ENCODE assay signal across 23 cellular contexts in the genomic region with DNA sequence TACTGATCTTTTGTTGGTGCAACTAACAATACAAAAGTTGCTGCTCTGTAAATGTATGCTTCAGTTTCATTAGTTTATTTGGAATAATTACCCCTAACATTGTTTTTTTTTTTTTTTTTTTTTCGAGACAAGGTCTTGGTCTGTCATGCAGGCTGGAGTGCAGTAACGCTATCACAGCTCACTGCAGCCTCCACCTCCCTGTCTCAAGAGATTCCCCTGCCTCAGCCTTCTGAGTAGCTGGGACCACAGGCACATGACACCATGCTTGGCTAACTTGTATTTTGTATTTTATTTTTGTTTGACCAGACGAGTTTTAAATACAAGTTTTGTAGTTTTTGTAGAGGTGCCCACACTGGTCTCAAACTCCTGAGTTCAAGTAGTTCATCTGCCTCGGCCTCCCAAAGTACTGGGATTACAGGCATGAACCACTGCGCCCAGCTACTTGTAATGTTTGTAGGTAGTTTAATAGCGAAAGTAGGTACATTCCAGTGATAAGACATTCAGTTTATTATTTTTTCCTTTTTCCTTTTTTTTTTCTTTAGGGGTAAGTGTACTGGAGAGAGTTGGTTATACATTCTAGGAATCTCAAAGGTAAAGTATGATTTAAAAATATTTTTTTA. TPM values are rescaled to one million over a fixed set of nuclear protein-coding genes. Genes with fewer than 3 reads are reported as not detected.
DNase-seq lines count a peak whose midpoint lies in the region; ATAC-seq lines count a peak whose summit lies in the region.
"Had no signal": no experiment of that assay in that cellular context is flagged by ENCODE, and none has a peak within 500 bp of the region (broad histone marks: within the 10 kb centered on the region; RNA-seq: fewer than 3 reads in every experiment).

No MANE protein-coding gene starts in this region.

- peaks cover 15% of the 10 kb centered on the region for H3K36me3 Mint-ChIP-seq in activated naive CD4-positive, alpha-beta T cell treated with anti-CD3 and anti-CD28 coated beads, Interleukin-2, amount 50 U/mL, for 24 hours
- peaks cover 15% of the 10 kb centered on the region for H3K36me3 Mint-ChIP-seq in activated naive CD4-positive, alpha-beta T cell treated with anti-CD3 and anti-CD28 coated beads for 36 hours (ENCODE audit: low read depth)
- peaks cover 4% of the 10 kb centered on the region for H3K36me3 Mint-ChIP-seq in IgD-negative memory B cell
- peaks cover 18% of the 10 kb centered on the region for H3K36me3 Mint-ChIP-seq in memory B cell
- H3K36me3 Mint-ChIP-seq in stimulated activated naive B cell treated with anti-CD40 and anti-IgM and Interleukin-4, amounts not matched to agents 10 μg/mL and 1 μg/mL and 100 μg/mL, for 72 hours = peaks cover 24 to 37% of the 10 kb centered on the region in 2 donors

- ATAC-seq in memory B cell (ENCODE audit: low read depth) (no peak), HG03159 (IDR thresholded peaks at IDR 0.05; ENCODE audit: unreplicated experiment) (no peak)
- peak; percentile 36 to 57 for ATAC-seq in stimulated activated naive B cell treated with anti-CD40 and anti-IgM and Interleukin-4, amounts not matched to agents 10 μg/mL and 1 μg/mL and 100 μg/mL, for 72 hours (replicated peaks)
- ATAC-seq: activated CD8-positive, alpha-beta memory T cell treated with anti-CD3 and anti-CD28 coated beads, Interleukin-2, amount 10 ng/mL, durations not matched to agents 7 days and 5 days had no signal

- H3K9me3 Mint-ChIP-seq in activated naive CD4-positive, alpha-beta T cell treated with anti-CD3 and anti-CD28 coated beads, Interleukin-2, amount 50 U/mL, for 24 hours = no peaks in the 10 kb centered on the region
- H3K9me3 Mint-ChIP-seq in activated naive CD4-positive, alpha-beta T cell treated with anti-CD3 and anti-CD28 coated beads for 36 hours = no peaks in the 10 kb centered on the region
- H3K9me3 Mint-ChIP-seq in IgD-negative memory B cell (no peaks in the 10 kb centered on the region), memory B cell (no peaks in the 10 kb centered on the region)
- no peaks in the 10 kb centered on the region for H3K9me3 Mint-ChIP-seq in stimulated activated naive B cell treated with anti-CD40 and anti-IgM and Interleukin-4, amounts not matched to agents 10 μg/mL and 1 μg/mL and 100 μg/mL, for 72 hours

- H3K27me3 Mint-ChIP-seq in activated naive CD4-positive, alpha-beta T cell treated with anti-CD3 and anti-CD28 coated beads, Interleukin-2, amount 50 U/mL, for 24 hours = no peaks in the 10 kb centered on the region
- no peaks in the 10 kb centered on the region for H3K27me3 Mint-ChIP-seq in activated naive CD4-positive, alpha-beta T cell treated with anti-CD3 and anti-CD28 coated beads for 36 hours (ENCODE audit: low read depth)
- H3K27me3 Mint-ChIP-seq in IgD-negative memory B cell = no peaks in the 10 kb centered on the region
- no peaks in the 10 kb centered on the region for H3K27me3 Mint-ChIP-seq in memory B cell
- no peaks in the 10 kb centered on the region for H3K27me3 Mint-ChIP-seq in stimulated activated naive B cell treated with anti-CD40 and anti-IgM and Interleukin-4, amounts not matched to agents 10 μg/mL and 1 μg/mL and 100 μg/mL, for 72 hours
- H3K27me3 Mint-ChIP-seq: activated CD8-positive, alpha-beta memory T cell treated with anti-CD3 and anti-CD28 coated beads, Interleukin-2, amount 10 ng/mL, durations not matched to agents 7 days and 5 days had no signal

- intact Hi-C loops in activated naive CD4-positive, alpha-beta T cell treated with anti-CD3 and anti-CD28 coated beads for 36 hours (cut with micrococcal nuclease) = no loop called here

- peaks cover 65% of the 10 kb centered on the region for H3K4me1 Mint-ChIP-seq in activated naive CD4-positive, alpha-beta T cell treated with anti-CD3 and anti-CD28 coated beads, Interleukin-2, amount 50 U/mL, for 24 hours
- peaks cover 43% of the 10 kb centered on the region for H3K4me1 Mint-ChIP-seq in activated naive CD4-positive, alpha-beta T cell treated with anti-CD3 and anti-CD28 coated beads for 36 hours (ENCODE audit: low read depth)
- H3K4me1 Mint-ChIP-seq in IgD-negative memory B cell = peaks cover 28 to 40% (median 30%) of the 10 kb centered on the region in 3 donors
- peaks cover 24% of the 10 kb centered on the region for H3K4me1 Mint-ChIP-seq in memory B cell
- peaks cover 23 to 38% of the 10 kb centered on the region in 2 donors for H3K4me1 Mint-ChIP-seq in stimulated activated naive B cell treated with anti-CD40 and anti-IgM and Interleukin-4, amounts not matched to agents 10 μg/mL and 1 μg/mL and 100 μg/mL, for 72 hours

- DNase-seq in activated naive CD4-positive, alpha-beta T cell treated with anti-CD3 and anti-CD28 coated beads for 36 hours = no peak
- DNase-seq in memory B cell (ENCODE audit: low spot score in 2 of 2) (no peak), NCI-H2107 (lab: John Stamatoyannopoulos, UW) (no peak), HuH-7 (ENCODE audit: low spot score) (no peak)
- no peak for DNase-seq in stimulated activated naive B cell treated with anti-CD40 and anti-IgM and Interleukin-4, amounts not matched to agents 10 μg/mL and 1 μg/mL and 100 μg/mL, for 72 hours
- DNase-seq: activated CD4-positive, alpha-beta T cell treated with anti-CD3 and anti-CD28 coated beads for 48 hours; activated CD8-positive, alpha-beta memory T cell treated with anti-CD3 and anti-CD28 coated beads, Interleukin-2, amount 10 ng/mL, durations not matched to agents 7 days and 5 days; activated effector memory CD4-positive, alpha-beta T cell treated with Interleukin-2 at 50 U/mL for 16 hours; adrenal gland; dermis blood vessel endothelial cell; foreskin fibroblast; hippocampal formation; MM.1S; NCI-H1436 treated with DMSO at 0.1 percent for 48 hours; NCI-H82; OCI-M1; posterior cingulate gyrus; stimulated activated naive CD4-positive, alpha-beta T cell treated with Interleukin-2 at 50 U/mL for 16 hours; T-helper 1 cell; transverse colon had no signal

- peak overlapping the region; percentile 23 for H3K27ac Mint-ChIP-seq in activated naive CD4-positive, alpha-beta T cell treated with anti-CD3 and anti-CD28 coated beads, Interleukin-2, amount 50 U/mL, for 24 hours
- no peak overlapping the region for H3K27ac Mint-ChIP-seq in activated naive CD4-positive, alpha-beta T cell treated with anti-CD3 and anti-CD28 coated beads for 36 hours
- H3K27ac Mint-ChIP-seq in IgD-negative memory B cell (peak overlapping the region; percentile 53 to 81 (median 67)), memory B cell (peak overlapping the region; percentile 58)
- peak overlapping the region; percentile 73 for H3K27ac Mint-ChIP-seq in stimulated activated naive B cell treated with anti-CD40 and anti-IgM and Interleukin-4, amounts not matched to agents 10 μg/mL and 1 μg/mL and 100 μg/mL, for 72 hours
- H3K27ac Mint-ChIP-seq: activated CD8-positive, alpha-beta memory T cell treated with anti-CD3 and anti-CD28 coated beads, Interleukin-2, amount 10 ng/mL, durations not matched to agents 7 days and 5 days had no signal

- CTCF ChIA-PET in activated naive CD4-positive, alpha-beta T cell treated with anti-CD3 and anti-CD28 coated beads for 36 hours (lab: Charles Lee) = interaction anchor here (0.6 to 1.1 kb wide), 4 partner anchors 16 to 402 kb away, joined by 3 to 5 read pairs (median 4); no protein-coding TSS in a partner anchor

- H3K4me3 Mint-ChIP-seq in activated naive CD4-positive, alpha-beta T cell treated with anti-CD3 and anti-CD28 coated beads, Interleukin-2, amount 50 U/mL, for 24 hours = no peak overlapping the region
- H3K4me3 Mint-ChIP-seq in activated naive CD4-positive, alpha-beta T cell treated with anti-CD3 and anti-CD28 coated beads for 36 hours = no peak overlapping the region
- H3K4me3 Mint-ChIP-seq in IgD-negative memory B cell (peak overlapping the region in 2 of 4 donors; percentile 58 to 74), memory B cell (no peak overlapping the region)
- peak overlapping the region in 1 of 2 donors; percentile 25 for H3K4me3 Mint-ChIP-seq in stimulated activated naive B cell treated with anti-CD40 and anti-IgM and Interleukin-4, amounts not matched to agents 10 μg/mL and 1 μg/mL and 100 μg/mL, for 72 hours
- H3K4me3 Mint-ChIP-seq: activated CD8-positive, alpha-beta memory T cell treated with anti-CD3 and anti-CD28 coated beads, Interleukin-2, amount 10 ng/mL, durations not matched to agents 7 days and 5 days had no signal

RNA-seq across cellular contexts. Expression of gene GAPVD1, which starts 6.9 kb away (rescaled TPM):
- total RNA-seq in activated naive CD4-positive, alpha-beta T cell treated with anti-CD3 and anti-CD28 coated beads for 36 hours = 10 to 100 TPM; 38.1 to 40.0 TPM
- polyA plus RNA-seq in IgD-negative memory B cell = 33.7 TPM

RNA-seq across cellular contexts. Expression of gene HSPA5, which starts 27.4 kb away (rescaled TPM):
- 100 to 1,000 TPM; 136 to 138 TPM for total RNA-seq in activated naive CD4-positive, alpha-beta T cell treated with anti-CD3 and anti-CD28 coated beads for 36 hours
- 147 TPM for polyA plus RNA-seq in IgD-negative memory B cell

Comparison
In these comparisons a context has a peak if more than half of its experiments do, and no peak if none do; other contexts are left out.
1. ATAC-seq: peak in stimulated activated naive B cell treated with anti-CD40 and anti-IgM and Interleukin-4, amounts not matched to agents 10 μg/mL and 1 μg/mL and 100 μg/mL, for 72 hours (2 of 2); none in memory B cell (single experiment) and HG03159 (single experiment).